14 cellular contexts compared by ENCODE assay signal in the genomic region with DNA sequence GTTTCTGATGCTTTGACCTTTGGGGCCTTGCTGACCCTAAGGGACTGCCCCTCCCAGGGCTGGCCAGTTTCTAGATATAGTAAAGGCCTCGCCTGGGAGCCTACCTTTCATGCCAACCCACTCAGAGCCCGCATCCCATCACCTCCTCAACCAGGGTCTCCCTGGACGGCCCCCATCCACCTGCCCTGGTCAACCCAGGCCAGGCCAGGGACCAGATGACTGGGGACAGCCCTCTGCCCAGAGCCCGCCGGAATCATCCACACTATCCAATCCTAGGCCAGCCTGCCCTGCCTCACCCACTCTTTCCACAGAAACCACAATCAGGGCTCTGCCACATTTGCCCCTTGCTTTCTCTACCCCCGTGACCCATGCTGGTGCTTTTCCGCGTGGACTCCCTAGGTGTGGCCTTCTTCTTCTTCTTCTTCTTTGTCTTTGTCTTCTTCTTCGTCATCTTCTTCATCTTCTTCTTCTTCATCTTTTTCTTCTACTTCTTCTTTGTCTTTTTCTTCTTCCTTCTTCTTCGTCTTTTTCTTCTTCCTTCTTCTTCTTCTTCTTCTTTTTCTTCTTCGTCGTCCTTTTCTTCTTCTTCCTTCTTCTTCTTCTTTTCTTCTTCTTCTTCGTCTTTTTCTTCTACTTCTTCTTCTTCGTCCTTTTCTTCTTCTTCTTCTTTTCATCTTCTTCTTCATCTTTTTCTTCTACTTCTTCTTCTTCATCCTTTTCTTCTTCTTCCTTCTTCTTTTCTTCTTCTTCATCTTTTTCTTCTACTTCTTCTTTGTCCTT. TPM values are rescaled to one million over a fixed set of nuclear protein-coding genes. Genes with fewer than 3 reads are reported as not detected.
A peak's percentile ranks its signal among the peaks of the same experiment; 100 is the strongest.
DNase-seq lines count a peak whose midpoint lies in the region; ATAC-seq and TF ChIP-seq lines count a peak whose summit lies in the region.
"Had no signal": no experiment of that assay in that cellular context is flagged by ENCODE, and none has a peak within 500 bp of the region (broad histone marks: within the 10 kb centered on the region; RNA-seq: fewer than 3 reads in every experiment).

No MANE protein-coding gene starts in this region.

- H3K4me2 ChIP-seq in neuronal stem cell (ENCODE audit: insufficient read depth, low read length, poor library complexity, severe bottlenecking), result no peak overlapping the region
- H3K4me2 ChIP-seq: BLaER1 treated with 17β-estradiol and CSF1 and Interleukin-3, amounts not matched to agents 10 nM and 100 nM had no signal

- H3K4me3 ChIP-seq in HEK293 (ENCODE audit: low read depth, low read length) (no peak overlapping the region), neuronal stem cell (ENCODE audit: low read length in 2 of 2) (no peak overlapping the region)
- H3K4me3 ChIP-seq: BLaER1 treated with 17β-estradiol and CSF1 and Interleukin-3, amounts not matched to agents 10 nM and 100 nM had no signal

- CTCF ChIA-PET in activated CD8-positive, alpha-beta T cell treated with anti-CD3 and anti-CD28 coated beads for 36 hours (lab: Charles Lee), result no interaction called here
- CTCF ChIA-PET in activated CD8-positive, alpha-beta T cell treated with anti-CD3 and anti-CD28 coated beads, Interleukin-2, amount 10 ng/mL, durations not matched to agents 7 days and 5 days (lab: Charles Lee), result no interaction called here
- CTCF ChIA-PET in HEK293 (lab: Yijun Ruan, JAX), result no interaction called here

- H3K4me1 ChIP-seq in HEK293 (ENCODE audit: control insufficient read depth, insufficient read depth, low read length), result no peaks in the 10 kb centered on the region
- H3K4me1 ChIP-seq in neuronal stem cell (ENCODE audit: control insufficient read depth in 2 of 2, insufficient read depth in 1 of 2, low read depth in 1 of 2, low read length in 2 of 2), result no peaks in the 10 kb centered on the region
- H3K4me1 ChIP-seq: Caco-2 had no signal

- no peak overlapping the region for H4K91ac ChIP-seq in neuronal stem cell (ENCODE audit: low read depth, low read length, poor library complexity)

- H2BK12ac ChIP-seq in neuronal stem cell (ENCODE audit: low read length), result no peak overlapping the region

- H3K4me3 Mint-ChIP-seq in activated CD8-positive, alpha-beta T cell treated with anti-CD3 and anti-CD28 coated beads for 36 hours, result no peak overlapping the region
- H3K4me3 Mint-ChIP-seq in activated CD8-positive, alpha-beta T cell treated with anti-CD3 and anti-CD28 coated beads, Interleukin-2, amount 10 ng/mL, durations not matched to agents 7 days and 5 days, result no peak overlapping the region
- H3K4me3 Mint-ChIP-seq in central memory CD8-positive, alpha-beta T cell, result no peak overlapping the region
- H3K4me3 Mint-ChIP-seq: H9 had no signal

- ATAC-seq in activated CD8-positive, alpha-beta T cell treated with anti-CD3 and anti-CD28 coated beads for 36 hours, result no peak
- no peak for ATAC-seq in activated CD8-positive, alpha-beta T cell treated with anti-CD3 and anti-CD28 coated beads, Interleukin-2, amount 10 ng/mL, durations not matched to agents 7 days and 5 days
- ATAC-seq in central memory CD8-positive, alpha-beta T cell (replicated peaks; ENCODE audit: extremely low read depth, poor library complexity, severe bottlenecking), result no peak
- ATAC-seq: HepG2 had no signal

- no peaks in the 10 kb centered on the region for H3K9me3 Mint-ChIP-seq in activated CD8-positive, alpha-beta T cell treated with anti-CD3 and anti-CD28 coated beads for 36 hours
- no peaks in the 10 kb centered on the region for H3K9me3 Mint-ChIP-seq in activated CD8-positive, alpha-beta T cell treated with anti-CD3 and anti-CD28 coated beads, Interleukin-2, amount 10 ng/mL, durations not matched to agents 7 days and 5 days (ENCODE audit: insufficient read depth)
- no peaks in the 10 kb centered on the region for H3K9me3 Mint-ChIP-seq in central memory CD8-positive, alpha-beta T cell
- H3K9me3 Mint-ChIP-seq: CD4-positive, CD25-positive, alpha-beta regulatory T cell had no signal

- no peaks in the 10 kb centered on the region for H3K9me3 ChIP-seq in HEK293 (ENCODE audit: control insufficient read depth, insufficient read depth, low read depth, low read length)
- no peaks in the 10 kb centered on the region for H3K9me3 ChIP-seq in neuronal stem cell (replicated peaks in 1 of 2; ENCODE audit: control insufficient read depth in 2 of 2, insufficient read depth in 1 of 2, low read depth in 1 of 2, low read length in 2 of 2)
- H3K9me3 ChIP-seq: Caco-2 had no signal

- WGBS in neuronal stem cell (ENCODE audit: extremely low coverage in 2 of 2, insufficient read length in 2 of 2, insufficient replicate concordance in 1 of 2), 2 donors, result 100% methylated on average over 2 to 5 of the region's 14 CpGs

- H3K4me1 Mint-ChIP-seq in activated CD8-positive, alpha-beta T cell treated with anti-CD3 and anti-CD28 coated beads for 36 hours (ENCODE audit: low read depth), result no peaks in the 10 kb centered on the region
- H3K4me1 Mint-ChIP-seq in activated CD8-positive, alpha-beta T cell treated with anti-CD3 and anti-CD28 coated beads, Interleukin-2, amount 10 ng/mL, durations not matched to agents 7 days and 5 days (ENCODE audit: low read depth), result no peaks in the 10 kb centered on the region
- H3K4me1 Mint-ChIP-seq in central memory CD8-positive, alpha-beta T cell, result no peaks in the 10 kb centered on the region
- H3K4me1 Mint-ChIP-seq: CD4-positive, CD25-positive, alpha-beta regulatory T cell had no signal

- POLR2A ChIA-PET in activated CD8-positive, alpha-beta T cell treated with anti-CD3 and anti-CD28 coated beads for 36 hours (lab: Charles Lee), result interaction anchor here (0.6 kb wide), 1 partner anchor 400 kb away, joined by 3 read pairs; no protein-coding TSS in a partner anchor
- POLR2A ChIA-PET in activated CD8-positive, alpha-beta T cell treated with anti-CD3 and anti-CD28 coated beads, Interleukin-2, amount 10 ng/mL, durations not matched to agents 7 days and 5 days (lab: Charles Lee), result no interaction called here
- POLR2A ChIA-PET in HEK293 (lab: Yijun Ruan, JAX), result no interaction called here

- H2BK5ac ChIP-seq in neuronal stem cell (ENCODE audit: low read length), result no peak overlapping the region

- no peak overlapping the region for H3K23ac ChIP-seq in neuronal stem cell (ENCODE audit: low read depth, low read length, poor library complexity)

- no peak for DNase-seq in activated CD8-positive, alpha-beta T cell treated with anti-CD3 and anti-CD28 coated beads for 36 hours
- DNase-seq in activated CD8-positive, alpha-beta T cell treated with anti-CD3 and anti-CD28 coated beads, Interleukin-2, amount 10 ng/mL, durations not matched to agents 7 days and 5 days, result no peak
- DNase-seq in central memory CD8-positive, alpha-beta T cell (ENCODE audit: low spot score in 2 of 2), result no peak
- DNase-seq in neuronal stem cell (ENCODE audit: low spot score) (no peak), NOMO-1 treated with DMSO at 0.1 percent for 48 hours (lab: John Stamatoyannopoulos, UW; ENCODE audit: unreplicated experiment) (no peak)
- no peak for DNase-seq in stimulated activated CD4-positive, alpha-beta T cell treated with anti-CD3 and anti-CD28 coated beads, Interleukin-1b, Interleukin-23, amount 100 ng/mL, for 48 hours
- DNase-seq in activated effector memory CD4-positive, alpha-beta T cell treated with anti-CD3 and anti-CD28 coated beads, Interleukin-2, amount 50 U/mL, for 16 hours, result no peak
- DNase-seq: 8988T; Caco-2; CD4-positive, CD25-positive, alpha-beta regulatory T cell; H9 had no signal

- intact Hi-C loops in activated CD8-positive, alpha-beta T cell treated with anti-CD3 and anti-CD28 coated beads for 36 hours (cut with micrococcal nuclease), result no loop called here

- H2BK15ac ChIP-seq in neuronal stem cell (ENCODE audit: low read length), result no peak overlapping the region

- H3K4ac ChIP-seq in neuronal stem cell (ENCODE audit: low read length), result no peak overlapping the region

- no peak overlapping the region for H2BK120ac ChIP-seq in neuronal stem cell (ENCODE audit: low read depth, low read length)

- no peak overlapping the region for H2AK5ac ChIP-seq in neuronal stem cell (ENCODE audit: low read depth, low read length)

- peaks cover 0 to 9% (median 0%) of the 10 kb centered on the region in 3 experiments for H3K27me3 ChIP-seq in neuronal stem cell (ENCODE audit: control insufficient read depth in 3 of 3, insufficient read depth in 3 of 3, low read depth in 1 of 3, low read length in 3 of 3)
- H3K27me3 ChIP-seq: BLaER1 treated with 17β-estradiol and CSF1 and Interleukin-3, amounts not matched to agents 10 nM and 100 nM had no signal

- no peak overlapping the region for H4K8ac ChIP-seq in neuronal stem cell (ENCODE audit: low read depth, low read length)

- H3K9ac ChIP-seq in neuronal stem cell (ENCODE audit: low read depth, low read length, poor library complexity), result no peak overlapping the region
- H3K9ac ChIP-seq: BLaER1 treated with 17β-estradiol and CSF1 and Interleukin-3, amounts not matched to agents 10 nM and 100 nM had no signal

- peak overlapping the region; percentile 73 for H3K14ac ChIP-seq in neuronal stem cell (ENCODE audit: low read length)

- H3K18ac ChIP-seq in neuronal stem cell (ENCODE audit: low read length), result peak overlapping the region; percentile 13

- TF ChIP-seq CTCF in activated CD8-positive, alpha-beta T cell treated with anti-CD3 and anti-CD28 coated beads for 36 hours (IDR thresholded peaks at IDR 0.05), result peak; percentile 18
- no peak for TF ChIP-seq CTCF in HEK293 (tag by site-specific recombination; IDR thresholded peaks at IDR 0.05)

- H3K27ac Mint-ChIP-seq in activated CD8-positive, alpha-beta T cell treated with anti-CD3 and anti-CD28 coated beads for 36 hours, result no peak overlapping the region
- no peak overlapping the region for H3K27ac Mint-ChIP-seq in activated CD8-positive, alpha-beta T cell treated with anti-CD3 and anti-CD28 coated beads, Interleukin-2, amount 10 ng/mL, durations not matched to agents 7 days and 5 days
- peak overlapping the region; percentile 33 for H3K27ac Mint-ChIP-seq in central memory CD8-positive, alpha-beta T cell (ENCODE audit: low read depth)
- H3K27ac Mint-ChIP-seq: CD4-positive, CD25-positive, alpha-beta regulatory T cell; H9 had no signal

- no peak overlapping the region for H3K27ac ChIP-seq in HEK293 (ENCODE audit: extremely low read depth, low read depth, low read length)
- no peak overlapping the region for H3K27ac ChIP-seq in neuronal stem cell (replicated peaks; ENCODE audit: low read length)
- H3K27ac ChIP-seq: BLaER1 treated with 17β-estradiol and CSF1 and Interleukin-3, amounts not matched to agents 10 nM and 100 nM had no signal

- no peak overlapping the region for H2AFZ ChIP-seq in neuronal stem cell (ENCODE audit: low read length)

- no peaks in the 10 kb centered on the region for H3K79me1 ChIP-seq in neuronal stem cell (ENCODE audit: low read depth, low read length)

- H3K36me3 Mint-ChIP-seq in activated CD8-positive, alpha-beta T cell treated with anti-CD3 and anti-CD28 coated beads for 36 hours (ENCODE audit: low read depth), result no peaks in the 10 kb centered on the region
- H3K36me3 Mint-ChIP-seq in activated CD8-positive, alpha-beta T cell treated with anti-CD3 and anti-CD28 coated beads, Interleukin-2, amount 10 ng/mL, durations not matched to agents 7 days and 5 days (ENCODE audit: low read depth), result no peaks in the 10 kb centered on the region
- H3K36me3 Mint-ChIP-seq in central memory CD8-positive, alpha-beta T cell (ENCODE audit: insufficient read depth), result no peaks in the 10 kb centered on the region
- H3K36me3 Mint-ChIP-seq: CD4-positive, CD25-positive, alpha-beta regulatory T cell had no signal

- H3K36me3 ChIP-seq in HEK293 (ENCODE audit: control insufficient read depth in 2 of 2, insufficient read depth in 1 of 2, low read length in 2 of 2) (no peaks in the 10 kb centered on the region), neuronal stem cell (replicated peaks in 1 of 2; ENCODE audit: control insufficient read depth in 2 of 2, insufficient read depth in 2 of 2, low read length in 2 of 2) (no peaks in the 10 kb centered on the region)
- H3K36me3 ChIP-seq: BLaER1 treated with 17β-estradiol and CSF1 and Interleukin-3, amounts not matched to agents 10 nM and 100 nM had no signal

- no peaks in the 10 kb centered on the region for H3K27me3 Mint-ChIP-seq in activated CD8-positive, alpha-beta T cell treated with anti-CD3 and anti-CD28 coated beads for 36 hours
- peaks cover 15% of the 10 kb centered on the region for H3K27me3 Mint-ChIP-seq in activated CD8-positive, alpha-beta T cell treated with anti-CD3 and anti-CD28 coated beads, Interleukin-2, amount 10 ng/mL, durations not matched to agents 7 days and 5 days (ENCODE audit: low read depth)
- H3K27me3 Mint-ChIP-seq in central memory CD8-positive, alpha-beta T cell, result peaks cover 10% of the 10 kb centered on the region

RNA-seq across cellular contexts. Expression of a gene that starts 11.5 kb away (rescaled TPM):
- 1 to 10 TPM; 7.5 to 7.8 TPM for total RNA-seq in activated CD8-positive, alpha-beta T cell treated with anti-CD3 and anti-CD28 coated beads for 36 hours
- total RNA-seq in activated CD8-positive, alpha-beta T cell treated with anti-CD3 and anti-CD28 coated beads, Interleukin-2, amount 10 ng/mL, durations not matched to agents 7 days and 5 days, result 10 to 100 TPM in 1 of 2 experiments, 1 to 10 TPM in 1; 9.7 to 10.2 TPM
- polyA plus RNA-seq in neuronal stem cell (2013, experiment 1 of 2), result 14.1 TPM
- 15.0 TPM for polyA plus RNA-seq in neuronal stem cell (2013, experiment 2 of 2)
